Comparison of ENCODE assay signal across 9 cellular contexts in genomic region chr20:45336530-45337366, GRCh38. TPM values are rescaled to one million over a fixed set of nuclear protein-coding genes. Genes with fewer than 3 reads are reported as not detected.
DNase-seq lines count a peak whose midpoint lies in the region; ATAC-seq and TF ChIP-seq lines count a peak whose summit lies in the region.
"Had no signal": no experiment of that assay in that cellular context is flagged by ENCODE, and none has a peak within 500 bp of the region (broad histone marks: within the 10 kb centered on the region; RNA-seq: fewer than 3 reads in every experiment).

No MANE protein-coding gene starts in this region.

- CTCF ChIA-PET in GM10248 (lab: Yijun Ruan, JAX) = interaction anchor here (0.8 to 2.0 kb wide), 7 partner anchors 10 to 100 kb away, joined by 3 to 6 read pairs (median 4); no protein-coding TSS in a partner anchor

- ATAC-seq in right cardiac atrium (peak; percentile 61 to 64), HG03045 (IDR thresholded peaks at IDR 0.05; ENCODE audit: unreplicated experiment) (no peak)

- peak overlapping the region; percentile 88 for H3K27ac ChIP-seq in right cardiac atrium (ENCODE audit: low read length)
- H3K27ac ChIP-seq: HL-60 had no signal

- POLR2A ChIA-PET in GM10248 (lab: Yijun Ruan, JAX) = no interaction called here

- DNase-seq in GM03348 (ENCODE audit: low spot score) (peak; percentile 85), amniotic epithelial cell (ENCODE audit: low read depth) (peak; percentile 92), right cardiac atrium (no peak), skeletal muscle cell (ENCODE audit: low read depth) (peak; percentile 71), GM10248 (ENCODE audit: extremely low spot score) (no peak)
- DNase-seq in NK-92 treated with Interleukin-12 subunit alpha and Interleukin-12 subunit beta, amount 100 ng/mL, for 24 hours (lab: John Stamatoyannopoulos, UW) = no peak
- DNase-seq in activated effector memory CD4-positive, alpha-beta T cell treated with Interleukin-2 at 50 U/mL for 16 hours = no peak

- H3K27me3 ChIP-seq in right cardiac atrium (ENCODE audit: control insufficient read depth, insufficient read depth) = no peaks in the 10 kb centered on the region

- H3K9me3 ChIP-seq in right cardiac atrium (ENCODE audit: control insufficient read depth, low read length) = no peaks in the 10 kb centered on the region

- intact Hi-C loops in right cardiac atrium (cut with DNase I) = no loop called here

- TF ChIP-seq CTCF in GM10248 (IDR thresholded peaks at IDR 0.05; ENCODE audit: control extremely low read depth, extremely low read depth, low read depth, missing control alignments) = no peak

- H3K4me3 ChIP-seq in right cardiac atrium (ENCODE audit: low read length) = no peak overlapping the region
- no peak overlapping the region for H3K4me3 ChIP-seq in skeletal muscle cell (ENCODE audit: low read depth, low read length)

- H3K4me1 ChIP-seq in right cardiac atrium (ENCODE audit: control insufficient read depth, insufficient read depth, low read length) = peaks cover 25% of the 10 kb centered on the region

- WGBS in right cardiac atrium = 61% methylated on average over 11 of the region's 11 CpGs

RNA-seq across cellular contexts. Expression of gene SDC4, which starts 11.5 kb away (rescaled TPM):
- total RNA-seq in right cardiac atrium = 100 to 1,000 TPM in 1 of 4 donors, 10 to 100 TPM in 3; 57.5 to 125 (median 61.2) TPM
- polyA plus RNA-seq in right cardiac atrium = 63.8 TPM

RNA-seq across cellular contexts. Expression of gene SYS1, which starts 26.2 kb away (rescaled TPM):
- total RNA-seq in right cardiac atrium = 10 to 100 TPM; 21.5 to 28.7 (median 25.8) TPM
- polyA plus RNA-seq in right cardiac atrium = 17.1 TPM

RNA-seq across cellular contexts. Expression of gene MATN4, which starts 28.6 kb away (rescaled TPM):
- total RNA-seq in right cardiac atrium = under 1 TPM in 3 of 4 donors, not detected in 1; 0.15 to 0.20 (median 0.17) TPM
- 0.05 TPM for polyA plus RNA-seq in right cardiac atrium

RNA-seq across cellular contexts. Expression of gene RBPJL, which starts 30.1 kb away (rescaled TPM):
- not detected for total RNA-seq in right cardiac atrium
- polyA plus RNA-seq in right cardiac atrium = not detected

RNA-seq across cellular contexts. Expression of gene TP53TG5, which starts 41.4 kb away (rescaled TPM):
- 1 to 10 TPM in 3 of 4 donors, under 1 TPM in 1; 0.82 to 1.5 (median 1.4) TPM for total RNA-seq in right cardiac atrium
- 0.95 TPM for polyA plus RNA-seq in right cardiac atrium

Comparison
In these comparisons a context has a peak if more than half of its experiments do, and no peak if none do; other contexts are left out.
1. DNase-seq: peak in GM03348 (single experiment), amniotic epithelial cell (single experiment) and skeletal muscle cell (single experiment); none in right cardiac atrium (0 of 3), NK-92 treated with Interleukin-12 subunit alpha and Interleukin-12 subunit beta, amount 100 ng/mL, for 24 hours (single experiment), activated effector memory CD4-positive, alpha-beta T cell treated with Interleukin-2 at 50 U/mL for 16 hours (single experiment) and GM10248 (single experiment).